In the genomic region with DNA sequence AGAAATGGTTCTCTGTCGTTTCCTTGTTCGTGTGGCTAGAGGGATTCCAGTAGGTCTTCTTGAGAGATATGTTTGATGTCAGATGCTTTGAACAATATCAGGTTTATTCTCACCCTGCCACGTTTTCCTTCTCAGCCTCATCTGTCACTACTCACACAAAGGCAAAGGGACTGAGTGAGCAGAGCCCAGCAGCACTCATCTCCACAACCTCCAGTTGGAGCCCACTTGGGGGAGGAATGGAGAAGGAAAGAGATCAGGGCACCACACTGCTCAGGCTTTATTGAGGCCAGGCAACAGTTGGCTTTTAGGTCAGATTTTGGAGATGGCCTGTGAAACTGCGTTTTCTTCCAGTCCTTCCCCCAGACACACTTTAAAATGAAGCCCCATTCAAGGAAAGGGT, we compare ENCODE assay signal across 7 cellular contexts. TPM values are rescaled to one million over a fixed set of nuclear protein-coding genes. Genes with fewer than 3 reads are reported as not detected.
DNase-seq lines count a peak whose midpoint lies in the region; ATAC-seq, FAIRE-seq and TF ChIP-seq lines count a peak whose summit lies in the region.
"Not testable (repeated sequence)": the region's sequence is repeated elsewhere in the genome, so short reads cannot be mapped to it uniquely, and the experiment has no call there.

No MANE protein-coding gene starts in this region.

- not testable (repeated sequence) for H3K4me2 ChIP-seq in K562 (ENCODE audit: insufficient read depth, low read length)

- TF ChIP-seq RAD21 in K562 (CRISPR knock-in tag; conservative IDR thresholded peaks at IDR 0.05 in 1 of 2, IDR thresholded peaks at IDR 0.05 in 1 of 2), result not testable (repeated sequence)

- TF ChIP-seq POLR2A in K562 (conservative IDR thresholded peaks at IDR 0.05); gastrocnemius medialis (IDR thresholded peaks at IDR 0.05): not testable (repeated sequence)

- not testable (repeated sequence) for H3K27me3 ChIP-seq in K562 (ENCODE audit: control insufficient read depth in 2 of 2, insufficient read depth in 2 of 2, low read length in 2 of 2); right cardiac atrium (ENCODE audit: control insufficient read depth, insufficient read depth); lower lobe of right lung (ENCODE audit: low read depth); gastrocnemius medialis; aorta (ENCODE audit: control insufficient read depth in 1 of 2, insufficient read depth in 2 of 2, low read length in 1 of 2)

- not testable (repeated sequence) for FAIRE-seq in K562 (lab: Jason Lieb, UNC)

- BruUV-seq in K562 (replicated peaks; lab: Mats Ljungman, UMichigan), result not testable (repeated sequence)

- ATAC-seq in SK-N-SH treated with all-trans-retinoic acid at 6 μM for 48 hours (peak; percentile 18), K562 (peak; percentile 69), Right ventricle myocardium superior (ENCODE audit: poor library complexity) (peak; percentile 65), right cardiac atrium (peak; percentile 60 to 62), lower lobe of right lung (peak; percentile 27 to 55), gastrocnemius medialis (peak; percentile 50 to 58), aorta (ENCODE audit: low FRiP score) (peak; percentile 69)

- H2AFZ ChIP-seq in K562 (ENCODE audit: low read depth, low read length), result not testable (repeated sequence)

- H3K9me1 ChIP-seq in K562 (ENCODE audit: control insufficient read depth, insufficient read depth, low read length), result not testable (repeated sequence)

- POLR2A ChIA-PET in K562 (lab: Yijun Ruan, JAX), result not testable (repeated sequence)

- H3K4me3 ChIP-seq in K562; right cardiac atrium (ENCODE audit: low read length); lower lobe of right lung; gastrocnemius medialis; aorta (ENCODE audit: low read length in 2 of 2): not testable (repeated sequence)

- not testable (repeated sequence) for H3K79me2 ChIP-seq in K562 (ENCODE audit: control insufficient read depth, insufficient read depth, low read length)

- intact Hi-C loops in K562 (cut with micrococcal nuclease); Right ventricle myocardium superior (cut with DNase I); right cardiac atrium (cut with DNase I); lower lobe of right lung (cut with DNase I); gastrocnemius medialis (cut with DNase I; ENCODE audit: low total_unique reads); aorta (cut with DNase I): not testable (repeated sequence)

- in situ Hi-C loops in K562 (cut with MboI); gastrocnemius medialis (cut with MboI; ENCODE audit: low sequenced_read_pairs in 4 of 4): not testable (repeated sequence)

- H3K4me1 ChIP-seq in K562 (replicated peaks in 1 of 2; ENCODE audit: control insufficient read depth in 2 of 2, insufficient read depth in 2 of 2, low read length in 2 of 2); right cardiac atrium (ENCODE audit: control insufficient read depth, insufficient read depth, low read length); lower lobe of right lung; gastrocnemius medialis; aorta (ENCODE audit: control insufficient read depth in 1 of 2, insufficient read depth in 2 of 2, low read length in 2 of 2): not testable (repeated sequence)

- not testable (repeated sequence) for H4K20me1 ChIP-seq in K562 (replicated peaks; ENCODE audit: control insufficient read depth, insufficient read depth, low read length)

- H3K36me3 ChIP-seq in K562 (ENCODE audit: control insufficient read depth, insufficient read depth, low read length); lower lobe of right lung; gastrocnemius medialis; aorta (ENCODE audit: control insufficient read depth in 1 of 2, insufficient read depth in 2 of 2, low read length in 1 of 2): not testable (repeated sequence)

- CTCF ChIA-PET in K562 (lab: Yijun Ruan, JAX; ENCODE audit: low intra/inter-chr PET ratio), result not testable (repeated sequence)

- not testable (repeated sequence) for TF ChIP-seq CTCF in K562 (IDR thresholded peaks at IDR 0.05 in 2 of 3, conservative IDR thresholded peaks at IDR 0.05 in 1 of 3; ENCODE audit: insufficient read depth in 2 of 3, low read depth in 1 of 3, low read length in 3 of 3); lower lobe of right lung (IDR thresholded peaks at IDR 0.05); gastrocnemius medialis (IDR thresholded peaks at IDR 0.05 in 4 of 5, conservative IDR thresholded peaks at IDR 0.05 in 1 of 5)

- not testable (repeated sequence) for H3K9me3 ChIP-seq in K562 (replicated peaks; ENCODE audit: control insufficient read depth, insufficient read depth, low read depth, low read length); right cardiac atrium (ENCODE audit: control insufficient read depth, low read length); lower lobe of right lung; gastrocnemius medialis; aorta (ENCODE audit: control insufficient read depth, low read length)

- TF ChIP-seq EP300 in K562 (IDR thresholded peaks at IDR 0.05; ENCODE audit: low read length), result not testable (repeated sequence)

- H3K27ac ChIP-seq in K562 (ENCODE audit: extremely low read depth, low read depth, low read length); right cardiac atrium (ENCODE audit: low read length); lower lobe of right lung; gastrocnemius medialis; aorta (ENCODE audit: low read depth in 1 of 2, low read length in 2 of 2): not testable (repeated sequence)

- no CpG with 5 or more reads among the region's 4 CpGs for whole genome bisulfite sequencing in K562 (ENCODE audit: insufficient coverage, low coverage, missing lambda C conversion rate)
- no CpG with 5 or more reads among the region's 4 CpGs for WGBS in right cardiac atrium
- no CpG with 5 or more reads among the region's 4 CpGs for whole genome bisulfite sequencing in aorta, 2 donors

- DNase-seq in K562 (ENCODE audit: extremely low read depth in 1 of 4, low spot score in 3 of 4); Right ventricle myocardium superior; right cardiac atrium; lower lobe of right lung; gastrocnemius medialis; aorta: not testable (repeated sequence)

- H3K9ac ChIP-seq in K562 (ENCODE audit: insufficient read depth in 1 of 2, low read depth in 2 of 2, low read length in 2 of 2), result not testable (repeated sequence)

RNA-seq across cellular contexts. Expression of gene PDE4DIP, which starts 0.8 kb away (rescaled TPM):
- total RNA-seq in K562 (2011; cell fraction: chromatin; rRNA removed; ENCODE audit: low replicate concordance), result 488 and 689 TPM in 2 replicates
- 235 and 253 TPM in 2 replicates for total RNA-seq in K562 (2011; cell fraction: nucleolus; rRNA removed)
- 363 and 390 TPM in 2 replicates for total RNA-seq in K562 (2011; cell fraction: nucleoplasm; rRNA removed)
- total RNA-seq in K562 (2014; rRNA removed), result 148 and 160 TPM in 2 replicates
- total RNA-seq in K562 (2014; rRNA removed; fragmentation: Illumina TruSeq; extraction: Trizol), result 260 and 272 TPM in 2 replicates
- total RNA-seq in K562 (2015; rRNA removed; fragmentation: Illumina TruSeq; extraction: Trizol), result 198 and 200 TPM in 2 replicates
- total RNA-seq in K562 (2021), result 355 and 362 TPM in 2 replicates
- polyA plus RNA-seq in K562 (2011; rRNA removed), result 242 and 324 TPM in 2 replicates
- 123 and 131 TPM in 2 replicates for polyA plus RNA-seq in K562 (2011; cell fraction: cytosol; rRNA removed)
- polyA plus RNA-seq in K562 (2011; cell fraction: nucleus; rRNA removed), result 209 and 256 TPM in 2 replicates
- 223 and 364 TPM in 2 replicates for polyA plus RNA-seq in K562 (2012)
- polyA plus RNA-seq in K562 (2014; fragmentation: Illumina TruSeq; extraction: Trizol), result 232 and 260 TPM in 2 replicates
- polyA plus RNA-seq in K562 (2014; fragmentation: Nextera tagmentation; extraction: Ambion mirVana), result 100 to 1,000 TPM; 225 to 334 TPM
- polyA plus RNA-seq in K562 (2014; rRNA removed), result 202 and 205 TPM in 2 replicates
- 462 and 560 TPM in 2 replicates for polyA minus RNA-seq in K562 (2011; rRNA and poly(A)+ RNA removed)
- 187 TPM in 2 replicates for polyA minus RNA-seq in K562 (2011; cell fraction: cytosol; rRNA and poly(A)+ RNA removed)
- 250 and 327 TPM in 2 replicates for polyA minus RNA-seq in K562 (2011; cell fraction: nucleus; rRNA and poly(A)+ RNA removed)
- 1,574 TPM for total RNA-seq in Right ventricle myocardium superior
- total RNA-seq in right cardiac atrium, result 1,000 to 10,000 TPM; 1,463 to 2,379 (median 1,612) TPM
- 857 TPM for polyA plus RNA-seq in right cardiac atrium
- 153 TPM for total RNA-seq in lower lobe of right lung
- 1,000 to 10,000 TPM in 3 of 4 donors, 100 to 1,000 TPM in 1; 630 to 1,712 (median 1,308) TPM for total RNA-seq in gastrocnemius medialis
- 100 to 1,000 TPM; 168 to 339 TPM for total RNA-seq in aorta
- 100 to 1,000 TPM in 1 of 2 donors, 10 to 100 TPM in 1; 70.7 to 107 TPM for polyA plus RNA-seq in aorta

Comparison
In these comparisons a context has a peak if more than half of its experiments do, and no peak if none do; other contexts are left out.
1. ATAC-seq: peak in every context shown above with its lines; median percentile 69 in K562; 69 in aorta; 65 in Right ventricle myocardium superior; 61 in right cardiac atrium; 54 in gastrocnemius medialis; 41 in lower lobe of right lung; 18 in SK-N-SH treated with all-trans-retinoic acid at 6 μM for 48 hours.